ENCODE assay signal across 18 cellular contexts in the genomic region with DNA sequence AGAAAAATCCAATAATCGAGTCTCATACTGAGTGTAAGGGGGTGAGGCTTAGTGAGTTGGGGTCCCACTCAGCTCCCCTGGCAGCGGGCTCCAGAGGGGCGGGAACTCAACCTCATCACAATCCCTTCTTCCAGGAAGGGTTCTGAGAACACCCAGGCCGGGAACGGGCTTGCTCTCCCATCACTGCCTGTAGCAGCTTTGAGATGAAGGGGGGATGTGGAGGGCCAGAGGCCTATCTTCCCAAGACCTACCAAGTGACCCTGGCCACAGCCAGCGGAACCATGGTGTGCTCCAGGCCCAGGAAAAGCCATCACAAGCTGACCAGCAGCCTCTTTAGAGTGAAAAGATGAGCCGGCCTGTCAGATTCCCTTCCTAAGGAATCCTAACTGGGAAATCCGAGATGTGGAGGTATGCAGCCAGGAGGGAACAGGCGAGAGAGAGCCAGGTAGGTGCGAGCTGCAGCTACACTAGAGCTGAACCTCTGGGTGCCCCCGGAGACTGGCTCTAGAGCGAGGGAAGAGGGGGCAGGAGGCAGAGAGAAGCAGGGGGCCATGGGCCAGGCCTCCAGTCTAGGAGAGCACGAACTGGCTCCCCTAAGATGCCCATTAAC. TPM values are rescaled to one million over a fixed set of nuclear protein-coding genes. Genes with fewer than 3 reads are reported as not detected.
"Had no signal": no experiment of that assay in that cellular context is flagged by ENCODE, and none has a peak within 500 bp of the region (broad histone marks: within the 10 kb centered on the region; RNA-seq: fewer than 3 reads in every experiment).

No MANE protein-coding gene starts in this region.

- DNase-seq: activated CD4-positive, alpha-beta T cell treated with anti-CD3 and anti-CD28 coated beads, Interleukin-2, amount 10 ng/mL, durations not matched to agents 24 days and 14 days; activated CD8-positive, alpha-beta T cell treated with anti-CD3 and anti-CD28 coated beads, Interleukin-2, amount 10 ng/mL, durations not matched to agents 7 days and 5 days; activated effector memory CD4-positive, alpha-beta T cell treated with Interleukin-2 at 50 U/mL for 16 hours; activated T-cell treated with anti-CD3 and anti-CD28 coated beads, Interleukin-2, amount 50 U/mL, for 24 hours; cerebellar nuclear complex; cortex of kidney; effector CD4-positive, alpha-beta T cell; immature natural killer cell; left ventricle myocardium superior; stimulated activated CD4-positive, alpha-beta T cell treated with anti-CD3 and anti-CD28 coated beads, Interleukin-4, amount 100 ng/mL, for 1 hour; stimulated activated naive CD8-positive, alpha-beta T cell treated with anti-CD3 and anti-CD28 coated beads, Interleukin-15, amount 100 ng/mL, for 72 hours had no signal

- H3K9me3 Mint-ChIP-seq: activated CD4-positive, alpha-beta T cell treated with anti-CD3 and anti-CD28 coated beads, Interleukin-2, amount 10 ng/mL, durations not matched to agents 24 days and 14 days; activated naive CD4-positive, alpha-beta T cell treated with anti-CD3 and anti-CD28 coated beads, Interleukin-2, amount 50 U/mL, for 24 hours; activated T-cell treated with anti-CD3 and anti-CD28 coated beads, Interleukin-2, amount 50 U/mL, for 24 hours; immature natural killer cell; natural killer cell; stimulated activated naive CD8-positive, alpha-beta T cell treated with anti-CD3 and anti-CD28 coated beads, Interleukin-15, amount 100 ng/mL, for 72 hours had no signal

- H3K4me1 Mint-ChIP-seq: activated CD4-positive, alpha-beta T cell treated with anti-CD3 and anti-CD28 coated beads, Interleukin-2, amount 10 ng/mL, durations not matched to agents 24 days and 14 days; activated naive CD4-positive, alpha-beta T cell treated with anti-CD3 and anti-CD28 coated beads, Interleukin-2, amount 50 U/mL, for 24 hours; immature natural killer cell; natural killer cell; stimulated activated naive CD8-positive, alpha-beta T cell treated with anti-CD3 and anti-CD28 coated beads, Interleukin-15, amount 100 ng/mL, for 72 hours had no signal

- H3K4me3 Mint-ChIP-seq: activated CD4-positive, alpha-beta T cell treated with anti-CD3 and anti-CD28 coated beads, Interleukin-2, amount 10 ng/mL, durations not matched to agents 24 days and 14 days; activated CD8-positive, alpha-beta T cell treated with anti-CD3 and anti-CD28 coated beads, Interleukin-2, amount 10 ng/mL, durations not matched to agents 7 days and 5 days; activated naive CD4-positive, alpha-beta T cell treated with anti-CD3 and anti-CD28 coated beads, Interleukin-2, amount 50 U/mL, for 24 hours; activated T-cell treated with anti-CD3 and anti-CD28 coated beads, Interleukin-2, amount 50 U/mL, for 24 hours; immature natural killer cell; natural killer cell; stimulated activated naive CD8-positive, alpha-beta T cell treated with anti-CD3 and anti-CD28 coated beads, Interleukin-15, amount 100 ng/mL, for 72 hours had no signal

- H3K36me3 ChIP-seq: ascending aorta, esophagus muscularis mucosa, prostate gland, right atrium auricular region had no signal

- ATAC-seq: activated CD8-positive, alpha-beta T cell treated with anti-CD3 and anti-CD28 coated beads, Interleukin-2, amount 10 ng/mL, durations not matched to agents 7 days and 5 days; natural killer cell; stimulated activated naive CD8-positive, alpha-beta T cell treated with anti-CD3 and anti-CD28 coated beads, Interleukin-15, amount 100 ng/mL, for 72 hours had no signal

- H3K27ac ChIP-seq: prostate gland, right atrium auricular region had no signal

- H3K9me3 ChIP-seq: ascending aorta, esophagus muscularis mucosa, prostate gland, right atrium auricular region had no signal

- H3K36me3 Mint-ChIP-seq: activated naive CD4-positive, alpha-beta T cell treated with anti-CD3 and anti-CD28 coated beads, Interleukin-2, amount 50 U/mL, for 24 hours; immature natural killer cell; natural killer cell had no signal

- H3K27ac Mint-ChIP-seq: activated CD4-positive, alpha-beta T cell treated with anti-CD3 and anti-CD28 coated beads, Interleukin-2, amount 10 ng/mL, durations not matched to agents 24 days and 14 days; activated CD8-positive, alpha-beta T cell treated with anti-CD3 and anti-CD28 coated beads, Interleukin-2, amount 10 ng/mL, durations not matched to agents 7 days and 5 days; activated naive CD4-positive, alpha-beta T cell treated with anti-CD3 and anti-CD28 coated beads, Interleukin-2, amount 50 U/mL, for 24 hours; activated T-cell treated with anti-CD3 and anti-CD28 coated beads, Interleukin-2, amount 50 U/mL, for 24 hours; immature natural killer cell; natural killer cell; stimulated activated naive CD8-positive, alpha-beta T cell treated with anti-CD3 and anti-CD28 coated beads, Interleukin-15, amount 100 ng/mL, for 72 hours had no signal

- H3K4me3 ChIP-seq: esophagus muscularis mucosa, prostate gland, right atrium auricular region, skin epidermis had no signal

- H3K27me3 ChIP-seq: ascending aorta, right atrium auricular region had no signal

RNA-seq across cellular contexts. Expression of a gene that starts 18.5 kb away (rescaled TPM):
- total RNA-seq: ascending aorta, left ventricle myocardium superior, natural killer cell had no signal
- polyA plus RNA-seq: immature natural killer cell had no signal
